ENCODE assay signal across 20 cellular contexts in the genomic region with DNA sequence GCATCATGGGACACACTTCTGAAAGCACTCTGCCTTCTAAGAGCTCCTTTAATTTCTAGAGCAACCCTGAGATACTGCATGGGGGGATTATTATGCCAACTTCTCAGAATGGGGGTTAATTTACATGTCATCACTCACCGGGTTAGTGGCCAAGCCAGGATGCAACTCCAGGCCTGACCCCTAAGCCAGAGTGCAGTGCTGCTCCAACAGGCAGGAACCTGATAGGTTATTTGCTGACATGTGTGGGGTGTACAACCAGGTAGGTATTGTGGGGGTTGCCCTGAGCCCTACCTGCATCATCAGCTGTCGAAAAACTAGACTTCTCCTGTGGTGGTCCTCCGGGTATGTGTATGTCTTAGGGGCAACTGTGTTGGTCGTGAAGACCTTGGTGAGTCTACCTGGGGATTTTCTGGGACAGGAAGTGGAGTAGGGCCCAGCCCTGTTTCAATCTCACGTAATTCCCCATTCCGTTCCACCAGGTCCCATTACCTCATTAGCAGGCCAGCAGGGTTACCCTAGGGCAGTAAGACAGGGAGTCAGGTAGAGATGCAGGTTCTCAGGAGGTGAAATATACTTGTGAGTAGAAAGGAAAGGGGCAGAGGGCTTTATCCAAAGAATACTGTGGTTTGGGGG. TPM values are rescaled to one million over a fixed set of nuclear protein-coding genes. Genes with fewer than 3 reads are reported as not detected.
DNase-seq lines count a peak whose midpoint lies in the region; ATAC-seq and TF ChIP-seq lines count a peak whose summit lies in the region.
"Had no signal": no experiment of that assay in that cellular context is flagged by ENCODE, and none has a peak within 500 bp of the region (broad histone marks: within the 10 kb centered on the region; RNA-seq: fewer than 3 reads in every experiment).

No MANE protein-coding gene starts in this region.

- no peak overlapping the region for H3K4me2 ChIP-seq in H9 (ENCODE audit: insufficient read depth, insufficient read length, low read length)
- H3K4me2 ChIP-seq: BLaER1 treated with 17β-estradiol and CSF1 and Interleukin-3, amounts not matched to agents 10 nM and 100 nM had no signal

- H3K79me1 ChIP-seq in H9 (ENCODE audit: insufficient read depth, low read depth, low read length, poor library complexity, severe bottlenecking): no peaks in the 10 kb centered on the region

- H3K4ac ChIP-seq in H9 (ENCODE audit: low read depth, low read length): no peak overlapping the region

- POLR2A ChIA-PET in activated CD8-positive, alpha-beta T cell treated with anti-CD3 and anti-CD28 coated beads, Interleukin-2, amount 10 ng/mL, durations not matched to agents 7 days and 5 days (lab: Charles Lee): no interaction called here
- POLR2A ChIA-PET in activated CD8-positive, alpha-beta T cell treated with anti-CD3 and anti-CD28 coated beads for 36 hours (lab: Charles Lee): interaction anchor here (0.6 to 0.7 kb wide), 2 partner anchors 17 to 107 kb away, joined by 3 read pairs; no protein-coding TSS in a partner anchor

- no peak overlapping the region for H3K4me3 Mint-ChIP-seq in activated CD8-positive, alpha-beta T cell treated with anti-CD3 and anti-CD28 coated beads, Interleukin-2, amount 10 ng/mL, durations not matched to agents 7 days and 5 days
- H3K4me3 Mint-ChIP-seq in activated CD8-positive, alpha-beta T cell treated with anti-CD3 and anti-CD28 coated beads for 36 hours: no peak overlapping the region
- H3K4me3 Mint-ChIP-seq in stimulated activated naive CD8-positive, alpha-beta T cell treated with anti-CD3 and anti-CD28 coated beads, Interleukin-15, amount 100 ng/mL, for 72 hours: no peak overlapping the region
- no peak overlapping the region for H3K4me3 Mint-ChIP-seq in H9
- H3K4me3 Mint-ChIP-seq: CD8-positive, alpha-beta memory T cell had no signal

- H3K27me3 Mint-ChIP-seq in activated CD8-positive, alpha-beta T cell treated with anti-CD3 and anti-CD28 coated beads, Interleukin-2, amount 10 ng/mL, durations not matched to agents 7 days and 5 days (ENCODE audit: low read depth): no peaks in the 10 kb centered on the region
- no peaks in the 10 kb centered on the region for H3K27me3 Mint-ChIP-seq in activated CD8-positive, alpha-beta T cell treated with anti-CD3 and anti-CD28 coated beads for 36 hours
- no peaks in the 10 kb centered on the region for H3K27me3 Mint-ChIP-seq in stimulated activated naive CD8-positive, alpha-beta T cell treated with anti-CD3 and anti-CD28 coated beads, Interleukin-15, amount 100 ng/mL, for 72 hours
- H3K27me3 Mint-ChIP-seq in H9 (ENCODE audit: low read depth): no peaks in the 10 kb centered on the region

- H3K56ac ChIP-seq in H9 (ENCODE audit: insufficient read length, low read depth, low read length): no peak overlapping the region

- no peak overlapping the region for H4K91ac ChIP-seq in H9 (ENCODE audit: insufficient read length, low read depth, low read length)

- H2BK20ac ChIP-seq in H9 (ENCODE audit: low read depth, low read length, poor library complexity, severe bottlenecking): no peak overlapping the region

- no peak overlapping the region for H3K9ac ChIP-seq in H9 (ENCODE audit: extremely low read depth, insufficient read length, low read length)
- H3K9ac ChIP-seq: BLaER1 treated with 17β-estradiol and CSF1 and Interleukin-3, amounts not matched to agents 10 nM and 100 nM; GM23248 had no signal

- no peaks in the 10 kb centered on the region for H3K4me1 ChIP-seq in H9 (ENCODE audit: insufficient read depth, low read length)
- H3K4me1 ChIP-seq: BLaER1 treated with 17β-estradiol and CSF1 and Interleukin-3, amounts not matched to agents 10 nM and 100 nM had no signal

- CTCF ChIA-PET in activated CD8-positive, alpha-beta T cell treated with anti-CD3 and anti-CD28 coated beads, Interleukin-2, amount 10 ng/mL, durations not matched to agents 7 days and 5 days (lab: Charles Lee): no interaction called here
- CTCF ChIA-PET in activated CD8-positive, alpha-beta T cell treated with anti-CD3 and anti-CD28 coated beads for 36 hours (lab: Charles Lee): interaction anchor here (1.8 kb wide), 1 partner anchor 10 kb away, joined by 5 read pairs; no protein-coding TSS in a partner anchor

- no peak overlapping the region for H3K23ac ChIP-seq in H9 (ENCODE audit: insufficient read length, low read depth, low read length)

- no peaks in the 10 kb centered on the region for H3K9me3 Mint-ChIP-seq in activated CD8-positive, alpha-beta T cell treated with anti-CD3 and anti-CD28 coated beads, Interleukin-2, amount 10 ng/mL, durations not matched to agents 7 days and 5 days (ENCODE audit: insufficient read depth)
- H3K9me3 Mint-ChIP-seq in activated CD8-positive, alpha-beta T cell treated with anti-CD3 and anti-CD28 coated beads for 36 hours: no peaks in the 10 kb centered on the region
- no peaks in the 10 kb centered on the region for H3K9me3 Mint-ChIP-seq in stimulated activated naive CD8-positive, alpha-beta T cell treated with anti-CD3 and anti-CD28 coated beads, Interleukin-15, amount 100 ng/mL, for 72 hours
- H3K9me3 Mint-ChIP-seq in H9: no peaks in the 10 kb centered on the region
- H3K9me3 Mint-ChIP-seq: CD8-positive, alpha-beta memory T cell had no signal

- H4K8ac ChIP-seq in H9 (replicated peaks; ENCODE audit: insufficient read length, low read depth, low read length): no peak overlapping the region

- H3K27ac Mint-ChIP-seq in activated CD8-positive, alpha-beta T cell treated with anti-CD3 and anti-CD28 coated beads, Interleukin-2, amount 10 ng/mL, durations not matched to agents 7 days and 5 days: peak overlapping the region; percentile 13
- H3K27ac Mint-ChIP-seq in activated CD8-positive, alpha-beta T cell treated with anti-CD3 and anti-CD28 coated beads for 36 hours: no peak overlapping the region
- H3K27ac Mint-ChIP-seq in stimulated activated naive CD8-positive, alpha-beta T cell treated with anti-CD3 and anti-CD28 coated beads, Interleukin-15, amount 100 ng/mL, for 72 hours: peak overlapping the region; percentile 44 to 82
- no peak overlapping the region for H3K27ac Mint-ChIP-seq in H9

- H3K23me2 ChIP-seq in H9 (ENCODE audit: insufficient read length, low read depth, low read length, poor library complexity, severe bottlenecking): no peaks in the 10 kb centered on the region

- intact Hi-C loops in activated CD8-positive, alpha-beta T cell treated with anti-CD3 and anti-CD28 coated beads for 36 hours (cut with micrococcal nuclease): no loop called here
- intact Hi-C loops in sciatic nerve (cut with DNase I): no loop called here

- TF ChIP-seq CTCF in activated CD8-positive, alpha-beta T cell treated with anti-CD3 and anti-CD28 coated beads for 36 hours (IDR thresholded peaks at IDR 0.05): no peak
- TF ChIP-seq CTCF in H9 (conservative IDR thresholded peaks at IDR 0.05): no peak

- no peak overlapping the region for H2BK15ac ChIP-seq in H9 (ENCODE audit: low read depth, low read length)

- no peak for ATAC-seq in activated CD8-positive, alpha-beta T cell treated with anti-CD3 and anti-CD28 coated beads, Interleukin-2, amount 10 ng/mL, durations not matched to agents 7 days and 5 days
- no peak for ATAC-seq in activated CD8-positive, alpha-beta T cell treated with anti-CD3 and anti-CD28 coated beads for 36 hours
- ATAC-seq in stimulated activated naive CD8-positive, alpha-beta T cell treated with anti-CD3 and anti-CD28 coated beads, Interleukin-15, amount 100 ng/mL, for 72 hours: peak; percentile 75
- no peak for ATAC-seq in stimulated activated naive CD8-positive, alpha-beta T cell treated with anti-CD3 and anti-CD28 coated beads, Interleukin-15, Interleukin-2, amounts not matched to agents 100 U/mL and 50 U/mL, for 24 hours
- peak; percentile 8 for ATAC-seq in sciatic nerve
- ATAC-seq: HCT116, K562 had no signal

- WGBS in H9 (ENCODE audit: extremely low coverage, insufficient read length, low lambda C conversion rate): no CpG with 5 or more reads among the region's 6 CpGs

- H2BK12ac ChIP-seq in H9 (ENCODE audit: insufficient read length, low read depth, low read length): no peak overlapping the region

- H2AFZ ChIP-seq in H9 (ENCODE audit: low read length): no peak overlapping the region
- H2AFZ ChIP-seq: GM23248 had no signal

- H3K4me1 Mint-ChIP-seq in activated CD8-positive, alpha-beta T cell treated with anti-CD3 and anti-CD28 coated beads, Interleukin-2, amount 10 ng/mL, durations not matched to agents 7 days and 5 days (ENCODE audit: low read depth): no peaks in the 10 kb centered on the region
- no peaks in the 10 kb centered on the region for H3K4me1 Mint-ChIP-seq in activated CD8-positive, alpha-beta T cell treated with anti-CD3 and anti-CD28 coated beads for 36 hours (ENCODE audit: low read depth)
- H3K4me1 Mint-ChIP-seq in stimulated activated naive CD8-positive, alpha-beta T cell treated with anti-CD3 and anti-CD28 coated beads, Interleukin-15, amount 100 ng/mL, for 72 hours: peaks cover 14% of the 10 kb centered on the region
- H3K4me1 Mint-ChIP-seq in H9: no peaks in the 10 kb centered on the region
- H3K4me1 Mint-ChIP-seq: CD8-positive, alpha-beta memory T cell had no signal

- no peaks in the 10 kb centered on the region for H4K20me1 ChIP-seq in H9 (ENCODE audit: control insufficient read depth, insufficient read depth, insufficient read length)

- DNase-seq in activated CD8-positive, alpha-beta T cell treated with anti-CD3 and anti-CD28 coated beads, Interleukin-2, amount 10 ng/mL, durations not matched to agents 7 days and 5 days: no peak
- no peak for DNase-seq in activated CD8-positive, alpha-beta T cell treated with anti-CD3 and anti-CD28 coated beads for 36 hours
- DNase-seq in stimulated activated naive CD8-positive, alpha-beta T cell treated with anti-CD3 and anti-CD28 coated beads, Interleukin-15, amount 100 ng/mL, for 72 hours: no peak
- DNase-seq in stimulated activated naive CD8-positive, alpha-beta T cell treated with anti-CD3 and anti-CD28 coated beads, Interleukin-15, Interleukin-2, amounts not matched to agents 100 U/mL and 50 U/mL, for 24 hours: no peak
- no peak for DNase-seq in sciatic nerve (ENCODE audit: low spot score)
- no peak for DNase-seq in NCI-H2171 treated with DMSO at 0.1 percent for 48 hours (lab: John Stamatoyannopoulos, UW)
- no peak for DNase-seq in H9
- no peak for DNase-seq in globus pallidus (ENCODE audit: low spot score)
- DNase-seq: CD8-positive, alpha-beta memory T cell; DMS79 treated with DMSO at 0.1 percent for 48 hours; GM23248; MV-4-11; NCI-H1417 treated with DMSO at 0.1 percent for 48 hours; NCI-H1930; NCI-H2171; NCI-H446 treated with DMSO at 0.1 percent for 48 hours; NK-92 treated with Interleukin-12 subunit alpha and Interleukin-12 subunit beta, amount 100 ng/mL, for 24 hours had no signal

- no peaks in the 10 kb centered on the region for H3K9me3 ChIP-seq in H9 (ENCODE audit: control insufficient read depth, low read depth, low read length)
- H3K9me3 ChIP-seq: BLaER1 treated with 17β-estradiol and CSF1 and Interleukin-3, amounts not matched to agents 10 nM and 100 nM had no signal

- no peak overlapping the region for H2AK5ac ChIP-seq in H9 (ENCODE audit: insufficient read length, low read length)

- no peak overlapping the region for H2BK120ac ChIP-seq in H9 (ENCODE audit: low read depth, low read length, poor library complexity, severe bottlenecking)

- no peak overlapping the region for H3T11ph ChIP-seq in H9 (ENCODE audit: low read length)

- H3K27me3 ChIP-seq in H9 (ENCODE audit: insufficient read depth, low read length): no peaks in the 10 kb centered on the region
- H3K27me3 ChIP-seq: BLaER1 treated with 17β-estradiol and CSF1 and Interleukin-3, amounts not matched to agents 10 nM and 100 nM had no signal

- H2BK5ac ChIP-seq in H9 (ENCODE audit: insufficient read length, low read length): no peak overlapping the region

- no peak overlapping the region for H4K5ac ChIP-seq in H9 (ENCODE audit: insufficient read length, low read depth, low read length)

- H3K18ac ChIP-seq in H9 (ENCODE audit: insufficient read length, low read depth, low read length): no peak overlapping the region

- no peaks in the 10 kb centered on the region for H3K79me2 ChIP-seq in H9 (ENCODE audit: insufficient read depth, low read length)

- H3K36me3 Mint-ChIP-seq in activated CD8-positive, alpha-beta T cell treated with anti-CD3 and anti-CD28 coated beads, Interleukin-2, amount 10 ng/mL, durations not matched to agents 7 days and 5 days (ENCODE audit: low read depth): peaks cover 63% of the 10 kb centered on the region
- H3K36me3 Mint-ChIP-seq in activated CD8-positive, alpha-beta T cell treated with anti-CD3 and anti-CD28 coated beads for 36 hours (ENCODE audit: low read depth): peaks cover 33% of the 10 kb centered on the region
- H3K36me3 Mint-ChIP-seq in H9 (ENCODE audit: insufficient read depth in 1 of 3, low read depth in 3 of 3): peaks cover 15 to 70% (median 22%) of the 10 kb centered on the region in 3 experiments

- H3K27ac ChIP-seq in H9 (ENCODE audit: insufficient read length, low read depth, low read length): no peak overlapping the region
- H3K27ac ChIP-seq: BLaER1 treated with 17β-estradiol and CSF1 and Interleukin-3, amounts not matched to agents 10 nM and 100 nM had no signal

- H3K14ac ChIP-seq in H9 (ENCODE audit: insufficient read depth, low read length): no peak overlapping the region

RNA-seq across cellular contexts. Expression of gene MACROH2A1, which starts 56.7 kb away (rescaled TPM):
- total RNA-seq in activated CD8-positive, alpha-beta T cell treated with anti-CD3 and anti-CD28 coated beads, Interleukin-2, amount 10 ng/mL, durations not matched to agents 7 days and 5 days: 100 to 1,000 TPM; 328 to 332 TPM
- total RNA-seq in activated CD8-positive, alpha-beta T cell treated with anti-CD3 and anti-CD28 coated beads for 36 hours: 100 to 1,000 TPM; 170 to 179 TPM
- total RNA-seq in sciatic nerve (129 TPM), H9 (2021) (101 and 111 TPM in 2 replicates)

Comparison
In these comparisons a context has a peak if more than half of its experiments do, and no peak if none do; other contexts are left out.
1. ATAC-seq: peak in stimulated activated naive CD8-positive, alpha-beta T cell treated with anti-CD3 and anti-CD28 coated beads, Interleukin-15, amount 100 ng/mL, for 72 hours (single experiment) and sciatic nerve (single experiment); none in activated CD8-positive, alpha-beta T cell treated with anti-CD3 and anti-CD28 coated beads, Interleukin-2, amount 10 ng/mL, durations not matched to agents 7 days and 5 days (single experiment), activated CD8-positive, alpha-beta T cell treated with anti-CD3 and anti-CD28 coated beads for 36 hours (single experiment) and stimulated activated naive CD8-positive, alpha-beta T cell treated with anti-CD3 and anti-CD28 coated beads, Interleukin-15, Interleukin-2, amounts not matched to agents 100 U/mL and 50 U/mL, for 24 hours (single experiment).
2. H3K27ac Mint-ChIP-seq: peak in activated CD8-positive, alpha-beta T cell treated with anti-CD3 and anti-CD28 coated beads, Interleukin-2, amount 10 ng/mL, durations not matched to agents 7 days and 5 days (single experiment) and stimulated activated naive CD8-positive, alpha-beta T cell treated with anti-CD3 and anti-CD28 coated beads, Interleukin-15, amount 100 ng/mL, for 72 hours (2 of 2); none in activated CD8-positive, alpha-beta T cell treated with anti-CD3 and anti-CD28 coated beads for 36 hours (single experiment) and H9 (0 of 3).